Comparison of ENCODE assay signal across 8 cellular contexts in the genomic region with DNA sequence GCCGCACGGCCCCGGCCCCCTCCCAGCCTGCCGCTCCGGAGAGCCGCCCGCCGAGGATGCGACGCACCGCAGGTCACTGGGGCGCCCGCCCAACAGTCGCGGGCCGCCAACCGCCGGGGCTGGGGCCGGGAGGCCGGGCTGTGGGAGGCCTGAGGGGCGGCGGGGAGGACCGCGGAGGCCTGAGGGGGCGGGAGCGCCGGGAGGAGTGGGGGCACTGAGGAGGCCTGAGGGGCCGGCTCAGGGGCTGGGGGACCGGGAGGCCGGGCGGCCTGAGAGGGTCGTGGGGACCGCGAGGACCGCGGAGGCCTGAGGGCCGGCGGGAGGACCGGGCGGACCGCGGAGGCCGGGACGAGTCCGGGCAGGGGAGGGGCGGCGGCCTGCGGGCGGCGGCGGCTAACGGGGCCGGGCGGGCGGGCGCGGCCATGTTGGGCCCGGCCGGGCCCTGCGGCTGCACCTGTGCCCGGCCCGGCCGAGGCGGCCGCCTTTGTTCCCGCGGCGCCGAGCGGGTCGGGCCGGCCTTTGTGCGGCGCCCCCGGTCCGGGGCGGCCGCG. TPM values are rescaled to one million over a fixed set of nuclear protein-coding genes. Genes with fewer than 3 reads are reported as not detected.
DNase-seq lines count a peak whose midpoint lies in the region; ATAC-seq, FAIRE-seq and TF ChIP-seq lines count a peak whose summit lies in the region.

No MANE protein-coding gene starts in this region.

- POLR2A ChIA-PET in BJ (lab: Charles Lee): no interaction called here

- no peak for FAIRE-seq in kidney (lab: Jason Lieb, UNC)

- H3K9me3 ChIP-seq in kidney (ENCODE audit: control insufficient read depth in 1 of 2, low read length in 2 of 2): no peaks in the 10 kb centered on the region
- H3K9me3 ChIP-seq in thymus (ENCODE audit: control insufficient read depth): no peaks in the 10 kb centered on the region

- H3K4me1 ChIP-seq in kidney (ENCODE audit: control insufficient read depth in 1 of 2, insufficient read depth in 1 of 2, low read depth in 1 of 2, low read length in 2 of 2) (peaks cover 0 to 18% of the 10 kb centered on the region in 2 donors), thymus (ENCODE audit: control insufficient read depth, insufficient read depth, low read length) (peaks cover 29% of the 10 kb centered on the region)

- H3K27me3 ChIP-seq in BJ (ENCODE audit: control insufficient read depth, insufficient read depth, low read length): no peaks in the 10 kb centered on the region; the same call in 1 of the 2 replicates
- no peaks in the 10 kb centered on the region for H3K27me3 ChIP-seq in thymus (ENCODE audit: control insufficient read depth, insufficient read depth)

- intact Hi-C loops in kidney (cut with DNase I) (no loop called here), posterior vena cava (cut with DNase I) (no loop called here)

- TF ChIP-seq CTCF in BJ (IDR thresholded peaks at IDR 0.05; ENCODE audit: insufficient read depth, low read depth, low read length): no peak
- TF ChIP-seq CTCF in astrocyte of the cerebellum (IDR thresholded peaks at IDR 0.05; ENCODE audit: low read depth, low read length, missing control alignments): no peak
- TF ChIP-seq CTCF in kidney (IDR thresholded peaks at IDR 0.05; ENCODE audit: borderline replicate concordance, extremely low read depth, insufficient read depth): no peak

- in situ Hi-C loops in astrocyte of the cerebellum (cut with HindIII; ENCODE audit: low sequenced_read_pairs) (no loop called here), KBM-7 (cut with MboI; ENCODE audit: low pct_unique_long_range_greater_than_20kb, low sequenced_read_pairs) (no loop called here)

- no peak overlapping the region for H3K9ac ChIP-seq in kidney (ENCODE audit: low read length in 2 of 2)

- under 1% methylated on average over 79 of the region's 79 CpGs for WGBS in thymus

- CTCF ChIA-PET in BJ (lab: Yijun Ruan, JAX): no interaction called here

- DNase-seq in BJ (ENCODE audit: low read depth) (no peak), astrocyte of the cerebellum (ENCODE audit: low read depth) (no peak), kidney (peak; percentile 88), posterior vena cava (ENCODE audit: low spot score) (no peak), KBM-7 (no peak)

- H3K36me3 ChIP-seq in BJ (ENCODE audit: control insufficient read depth, insufficient read depth, low read length) (no peaks in the 10 kb centered on the region), kidney (ENCODE audit: control insufficient read depth in 1 of 2, insufficient read depth in 2 of 2, low read length in 2 of 2) (no peaks in the 10 kb centered on the region), thymus (ENCODE audit: control insufficient read depth, insufficient read depth) (no peaks in the 10 kb centered on the region)

- ATAC-seq in GM19043 (IDR thresholded peaks at IDR 0.05; ENCODE audit: low read depth, unreplicated experiment): peak; percentile 2
- ATAC-seq in HG03175 (IDR thresholded peaks at IDR 0.05; ENCODE audit: unreplicated experiment): peak; percentile 14

- H3K4me3 ChIP-seq in BJ (ENCODE audit: low read depth, low read length): peak overlapping the region; percentile 70
- peak overlapping the region; percentile 74 for H3K4me3 ChIP-seq in astrocyte of the cerebellum (ENCODE audit: low read depth, low read length)
- no peak overlapping the region for H3K4me3 ChIP-seq in kidney (ENCODE audit: low read length in 2 of 2)
- peak overlapping the region; percentile 97 for H3K4me3 ChIP-seq in thymus (ENCODE audit: low read length)

- H3K27ac ChIP-seq in kidney (ENCODE audit: low read depth in 2 of 2, low read length in 2 of 2) (peak overlapping the region in 1 of 2 donors; percentile 81), thymus (ENCODE audit: low read depth) (peak overlapping the region; percentile 94)

RNA-seq across cellular contexts. Expression of a gene that starts 0.4 kb away (rescaled TPM):
- 21.1 and 22.3 TPM in 2 replicates for polyA plus RNA-seq in BJ (2011; rRNA removed)
- polyA minus RNA-seq in BJ (2011; rRNA and poly(A)+ RNA removed): 45.3 and 54.7 TPM in 2 replicates
- 51.2 TPM for total RNA-seq in kidney
- 5.5 TPM for polyA plus RNA-seq in kidney (ENCODE audit: insufficient read depth, low read depth, low replicate concordance)
- 18.6 TPM for polyA plus RNA-seq in thymus
- total RNA-seq in posterior vena cava: 10 to 100 TPM; 33.5 to 45.4 TPM

RNA-seq across cellular contexts. Expression of a gene that starts 15.6 kb away (rescaled TPM):
- polyA plus RNA-seq in BJ (2011; rRNA removed) (13.6 and 17.1 TPM in 2 replicates), kidney (ENCODE audit: insufficient read depth, low read depth, low replicate concordance) (20.0 TPM), thymus (16.8 TPM)
- 35.0 and 35.1 TPM in 2 replicates for polyA minus RNA-seq in BJ (2011; rRNA and poly(A)+ RNA removed)
- total RNA-seq in kidney (46.4 TPM), posterior vena cava (10 to 100 TPM; 22.0 to 25.7 TPM)

Comparison
In these comparisons a context has a peak if more than half of its experiments do, and no peak if none do; other contexts are left out.
1. H3K4me3 ChIP-seq: peak in BJ (single experiment), astrocyte of the cerebellum (single experiment) and thymus (single experiment); none in kidney (0 of 2).